In genomic region chr4:27518876-27519275, GRCh38 we compare ENCODE assay signal across 22 cellular contexts.
DNase-seq lines count a peak whose midpoint lies in the region; ATAC-seq and TF ChIP-seq lines count a peak whose summit lies in the region.
"Had no signal": no experiment of that assay in that cellular context is flagged by ENCODE, and none has a peak within 500 bp of the region (broad histone marks: within the 10 kb centered on the region; RNA-seq: fewer than 3 reads in every experiment).

No MANE protein-coding gene starts in this region.

- CTCF ChIA-PET in activated CD4-positive, alpha-beta T cell treated with anti-CD3 and anti-CD28 coated beads for 36 hours (lab: Charles Lee), result no interaction called here

- TF ChIP-seq CTCF in neural crest cell (conservative IDR thresholded peaks at IDR 0.05), result no peak

- DNase-seq in inferior parietal cortex (ENCODE audit: extremely low spot score), result peak; percentile 44
- no peak for DNase-seq in neural crest cell (ENCODE audit: low read depth, low spot score)
- DNase-seq in NCI-H2107 treated with DMSO at 0.1 percent for 48 hours (lab: John Stamatoyannopoulos, UW; ENCODE audit: unreplicated experiment), result no peak
- no peak for DNase-seq in activated CD4-positive, alpha-beta T cell treated with anti-CD3 and anti-CD28 coated beads for 36 hours
- DNase-seq in midbrain (lab: John Stamatoyannopoulos, UW), result no peak
- DNase-seq: 8988T; ACHN; BE2C; C1 segment of cervical spinal cord; CD4-positive, alpha-beta memory T cell; CD4-positive, CD25-positive, alpha-beta regulatory T cell; CD8-positive, alpha-beta memory T cell; COR-L47; DMS 273 treated with DMSO at 0.1 percent for 48 hours; DMS153; DMS53; DMS79; DND-41; EL; GDM1 had no signal

- no peaks in the 10 kb centered on the region for H3K27me3 Mint-ChIP-seq in neural crest cell (ENCODE audit: low read depth)
- no peaks in the 10 kb centered on the region for H3K27me3 Mint-ChIP-seq in activated CD4-positive, alpha-beta T cell treated with anti-CD3 and anti-CD28 coated beads for 36 hours
- H3K27me3 Mint-ChIP-seq: CD4-positive, alpha-beta memory T cell; CD4-positive, CD25-positive, alpha-beta regulatory T cell; CD8-positive, alpha-beta memory T cell had no signal

- POLR2A ChIA-PET in activated CD4-positive, alpha-beta T cell treated with anti-CD3 and anti-CD28 coated beads for 36 hours (lab: Charles Lee), result no interaction called here

- peak overlapping the region; percentile 50 for H3K27ac Mint-ChIP-seq in neural crest cell (ENCODE audit: unreplicated experiment)
- H3K27ac Mint-ChIP-seq in activated CD4-positive, alpha-beta T cell treated with anti-CD3 and anti-CD28 coated beads for 36 hours, result no peak overlapping the region
- H3K27ac Mint-ChIP-seq: CD14-positive monocyte; CD4-positive, alpha-beta memory T cell; CD4-positive, CD25-positive, alpha-beta regulatory T cell; CD8-positive, alpha-beta memory T cell had no signal

- intact Hi-C loops in activated CD4-positive, alpha-beta T cell treated with anti-CD3 and anti-CD28 coated beads for 36 hours (cut with DNase I, micrococcal nuclease), result no loop called here

- H3K4me3 Mint-ChIP-seq in neural crest cell, result no peak overlapping the region
- H3K4me3 Mint-ChIP-seq in activated CD4-positive, alpha-beta T cell treated with anti-CD3 and anti-CD28 coated beads for 36 hours, result no peak overlapping the region
- H3K4me3 Mint-ChIP-seq: CD14-positive monocyte; CD4-positive, alpha-beta memory T cell; CD4-positive, CD25-positive, alpha-beta regulatory T cell; CD8-positive, alpha-beta memory T cell had no signal

- ATAC-seq in activated CD4-positive, alpha-beta T cell treated with anti-CD3 and anti-CD28 coated beads for 36 hours, result no peak
- ATAC-seq: GM12878 had no signal

- H3K4me1 Mint-ChIP-seq in neural crest cell, result peaks cover 4% of the 10 kb centered on the region
- no peaks in the 10 kb centered on the region for H3K4me1 Mint-ChIP-seq in activated CD4-positive, alpha-beta T cell treated with anti-CD3 and anti-CD28 coated beads for 36 hours
- H3K4me1 Mint-ChIP-seq: CD14-positive monocyte; CD4-positive, CD25-positive, alpha-beta regulatory T cell; CD8-positive, alpha-beta memory T cell had no signal

- no peaks in the 10 kb centered on the region for H3K9me3 Mint-ChIP-seq in neural crest cell
- H3K9me3 Mint-ChIP-seq in activated CD4-positive, alpha-beta T cell treated with anti-CD3 and anti-CD28 coated beads for 36 hours (ENCODE audit: low read depth), result no peaks in the 10 kb centered on the region
- H3K9me3 Mint-ChIP-seq: CD14-positive monocyte had no signal

- no peaks in the 10 kb centered on the region for H3K36me3 Mint-ChIP-seq in neural crest cell (ENCODE audit: low read depth)
- H3K36me3 Mint-ChIP-seq in activated CD4-positive, alpha-beta T cell treated with anti-CD3 and anti-CD28 coated beads for 36 hours (ENCODE audit: low read depth), result no peaks in the 10 kb centered on the region
- H3K36me3 Mint-ChIP-seq: CD14-positive monocyte; CD4-positive, alpha-beta memory T cell; CD4-positive, CD25-positive, alpha-beta regulatory T cell; CD8-positive, alpha-beta memory T cell had no signal
